In the genomic region with DNA sequence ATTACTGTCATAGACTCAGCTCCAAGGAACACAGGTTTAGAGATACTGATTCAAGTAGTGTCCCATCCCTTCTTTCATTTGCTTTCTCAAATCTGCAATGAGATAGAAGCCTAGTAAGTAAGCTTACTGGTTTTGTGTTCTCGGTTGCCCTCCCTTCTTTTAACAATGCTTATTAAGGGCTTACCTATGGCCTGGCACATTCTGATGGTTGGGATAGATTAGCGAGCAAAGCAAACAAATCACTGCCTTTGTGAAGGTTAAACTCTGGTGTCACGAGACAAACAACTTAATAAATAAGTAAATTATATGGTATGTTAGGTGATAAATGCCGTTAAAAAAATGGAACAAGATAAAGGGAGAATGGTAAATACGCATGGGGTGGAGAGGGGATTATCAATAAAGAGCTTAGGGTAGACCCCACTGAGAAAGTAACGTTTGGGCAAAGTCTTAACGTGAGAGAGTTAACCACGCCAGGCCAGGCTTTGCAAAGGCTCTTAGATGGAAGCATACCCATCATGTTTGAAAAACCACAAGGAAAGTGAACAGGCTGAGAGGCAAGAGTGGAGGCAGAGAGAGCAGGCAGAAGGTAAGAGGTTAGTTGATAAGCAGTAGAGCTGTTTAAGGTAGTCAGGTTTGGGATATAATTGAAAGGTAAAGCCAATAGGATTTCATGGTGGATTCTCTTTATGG, we compare ENCODE assay signal across 1 cellular context.
TF ChIP-seq lines count a peak whose summit lies in the region.

No MANE protein-coding gene starts in this region.

TF ChIP-seq in WTC11, 78 proteins besides CTCF, POLR2A, EP300 and RAD21 (continued from another document):
- TF ChIP-seq FOXP1 (CRISPR knock-in tag; IDR thresholded peaks at IDR 0.05; ENCODE audit: borderline replicate concordance) (no peak), NR1H2 (CRISPR knock-in tag; IDR thresholded peaks at IDR 0.05) (no peak), ATF1 (CRISPR knock-in tag; IDR thresholded peaks at IDR 0.05) (no peak), MYBL2 (CRISPR knock-in tag; IDR thresholded peaks at IDR 0.05) (no peak), TP53 (CRISPR knock-in tag; IDR thresholded peaks at IDR 0.05) (no peak), ZNF281 (CRISPR knock-in tag; IDR thresholded peaks at IDR 0.05) (no peak), CDX4 (CRISPR knock-in tag; IDR thresholded peaks at IDR 0.05; ENCODE audit: borderline replicate concordance) (no peak), SOX15 (CRISPR knock-in tag; IDR thresholded peaks at IDR 0.05) (no peak), ZNF317 (CRISPR knock-in tag; IDR thresholded peaks at IDR 0.05; ENCODE audit: borderline replicate concordance, low read depth) (no peak), PRRX2 (CRISPR knock-in tag; IDR thresholded peaks at IDR 0.05) (no peak)
- TF ChIP-seq, protein P1, sequence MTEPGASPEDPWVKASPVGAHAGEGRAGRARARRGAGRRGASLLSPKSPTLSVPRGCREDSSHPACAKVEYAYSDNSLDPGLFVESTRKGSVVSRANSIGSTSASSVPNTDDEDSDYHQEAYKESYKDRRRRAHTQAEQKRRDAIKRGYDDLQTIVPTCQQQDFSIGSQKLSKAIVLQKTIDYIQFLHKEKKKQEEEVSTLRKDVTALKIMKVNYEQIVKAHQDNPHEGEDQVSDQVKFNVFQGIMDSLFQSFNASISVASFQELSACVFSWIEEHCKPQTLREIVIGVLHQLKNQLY (CRISPR knock-in tag; IDR thresholded peaks at IDR 0.05), result no peak
TF ChIP-seq in WTC11: peak in this region for 0.
